Comparison of ENCODE assay signal across 16 cellular contexts in the genomic region with DNA sequence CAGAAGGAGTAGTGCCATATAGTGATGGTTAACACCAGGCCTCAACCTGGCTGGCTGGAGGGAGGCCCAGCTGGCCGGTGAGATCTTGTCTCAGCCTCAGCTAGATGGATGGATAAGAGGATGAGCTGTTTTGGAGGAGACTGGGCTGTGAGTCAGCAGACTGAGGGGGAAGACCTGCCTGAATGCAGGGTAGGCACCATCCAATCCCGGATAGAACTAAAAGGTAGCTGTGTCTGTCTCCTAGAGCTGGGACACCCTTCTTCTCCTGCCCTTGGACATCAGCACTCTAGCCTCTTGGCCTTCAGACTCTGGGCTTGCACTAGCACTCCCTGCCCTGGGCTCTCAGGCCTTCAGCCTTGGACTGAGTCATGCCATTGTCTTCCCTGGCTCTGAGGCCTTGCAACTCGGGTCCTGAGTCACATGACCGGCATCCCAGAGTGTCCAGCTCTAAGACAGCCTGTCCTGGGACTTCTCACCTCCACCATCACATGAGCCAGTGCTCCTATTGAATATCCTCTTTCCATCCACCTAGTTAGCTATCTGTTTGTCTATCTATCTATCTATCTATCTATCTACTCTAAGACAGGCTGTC.
DNase-seq lines count a peak whose midpoint lies in the region; ATAC-seq and TF ChIP-seq lines count a peak whose summit lies in the region.
"Had no signal": no experiment of that assay in that cellular context is flagged by ENCODE, and none has a peak within 500 bp of the region (broad histone marks: within the 10 kb centered on the region; RNA-seq: fewer than 3 reads in every experiment).

No MANE protein-coding gene starts in this region.

- H3K4me3 ChIP-seq in cardiac fibroblast (replicated peaks in 1 of 2; ENCODE audit: low read depth in 2 of 2, low read length in 2 of 2): no peak overlapping the region

- DNase-seq in AG08396 (ENCODE audit: low spot score) (peak; percentile 69), LHCN-M2 (ENCODE audit: low read depth) (peak; percentile 39), cardiac fibroblast (ENCODE audit: low read depth in 2 of 2) (peak; percentile 33 to 82), kidney glomerular epithelial cell (lab: John Stamatoyannopoulos, UW) (peak; percentile 5), NCI-H1694 (lab: John Stamatoyannopoulos, UW) (no peak), NCI-H748 treated with DMSO at 0.1 percent for 48 hours (lab: John Stamatoyannopoulos, UW) (no peak), NOMO-1 treated with DMSO at 0.1 percent for 48 hours (lab: John Stamatoyannopoulos, UW; ENCODE audit: unreplicated experiment) (no peak)
- DNase-seq: activated CD4-positive, CD25-positive, alpha-beta regulatory T cell treated with anti-CD3 and anti-CD28 coated beads, Interleukin-2, amount 50 U/mL, for 72 hours; activated naive CD8-positive, alpha-beta T cell treated with anti-CD3 and anti-CD28 coated beads, Interleukin-2, amount 10 ng/mL, durations not matched to agents 7 days and 5 days; Calu3; NCI-H1417 treated with DMSO at 0.1 percent for 48 hours; NCI-H524; occipital lobe; stimulated activated naive CD4-positive, alpha-beta T cell treated with Interleukin-2 at 50 U/mL for 16 hours had no signal

- TF ChIP-seq CTCF in cardiac fibroblast (IDR thresholded peaks at IDR 0.05; ENCODE audit: low read depth, low read length): no peak

- ATAC-seq in HG03280 (IDR thresholded peaks at IDR 0.05; ENCODE audit: unreplicated experiment): no peak
- ATAC-seq: Panc1 had no signal

Comparison
In these comparisons a context has a peak if more than half of its experiments do, and no peak if none do; other contexts are left out.
1. DNase-seq: peak in AG08396 (single experiment), LHCN-M2 (single experiment), cardiac fibroblast (2 of 2) and kidney glomerular epithelial cell (single experiment); none in NCI-H1694 (single experiment), NCI-H748 treated with DMSO at 0.1 percent for 48 hours (single experiment) and NOMO-1 treated with DMSO at 0.1 percent for 48 hours (single experiment).